18 cellular contexts compared by ENCODE assay signal in genomic region chrX:2676794-2677675, GRCh38. TPM values are rescaled to one million over a fixed set of nuclear protein-coding genes. Genes with fewer than 3 reads are reported as not detected.
DNase-seq lines count a peak whose midpoint lies in the region; ATAC-seq, FAIRE-seq and TF ChIP-seq lines count a peak whose summit lies in the region.
"Had no signal": no experiment of that assay in that cellular context is flagged by ENCODE, and none has a peak within 500 bp of the region (broad histone marks: within the 10 kb centered on the region; RNA-seq: fewer than 3 reads in every experiment).

No MANE protein-coding gene starts in this region.

- CTCF ChIA-PET in AG04450 (lab: Charles Lee), result no interaction called here
- CTCF ChIA-PET in naive thymus-derived CD4-positive, alpha-beta T cell (lab: Charles Lee), result no interaction called here

- H3K36me3 Mint-ChIP-seq in naive thymus-derived CD4-positive, alpha-beta T cell, result peaks cover 0 to 34% (median 6%) of the 10 kb centered on the region in 5 donors

- TF ChIP-seq CTCF in AG04450 (IDR thresholded peaks at IDR 0.05; ENCODE audit: low read depth, low read length), result no peak
- TF ChIP-seq CTCF in osteoblast (IDR thresholded peaks at IDR 0.05; ENCODE audit: extremely low read depth, low read depth, low read length), result no peak

- intact Hi-C loops in naive thymus-derived CD4-positive, alpha-beta T cell (cut with micrococcal nuclease), result no loop called here
- intact Hi-C loops in posterior vena cava (cut with DNase I), result no loop called here

- H4K20me1 ChIP-seq in osteoblast (ENCODE audit: insufficient read depth, low read length), result no peaks in the 10 kb centered on the region

- H3K27ac Mint-ChIP-seq in naive thymus-derived CD4-positive, alpha-beta T cell, result no peak overlapping the region
- H3K27ac Mint-ChIP-seq: activated naive CD4-positive, alpha-beta T cell treated with anti-CD3 and anti-CD28 coated beads, Interleukin-2, amount 50 U/mL, for 72 hours; endodermal cell had no signal

- peak; percentile 61 for FAIRE-seq in RCC 7860 (lab: Jason Lieb, UNC)

- H3K27me3 ChIP-seq in AG04450 (ENCODE audit: control insufficient read depth, insufficient read depth, low read length) (no peaks in the 10 kb centered on the region), osteoblast (ENCODE audit: insufficient read depth, low read length) (peaks cover 8% of the 10 kb centered on the region)
- no peaks in the 10 kb centered on the region for H3K27me3 ChIP-seq in naive thymus-derived CD4-positive, alpha-beta T cell (ENCODE audit: control insufficient read depth in 2 of 2, insufficient read depth in 2 of 2, low read length in 2 of 2)
- H3K27me3 ChIP-seq: MG63 had no signal

- peaks cover 31% of the 10 kb centered on the region for H3K4me1 ChIP-seq in osteoblast (ENCODE audit: insufficient read depth, low read length)
- H3K4me1 ChIP-seq in naive thymus-derived CD4-positive, alpha-beta T cell (ENCODE audit: control insufficient read depth in 2 of 2, insufficient read depth in 2 of 2, low read length in 2 of 2), result no peaks in the 10 kb centered on the region

- H3K9me3 ChIP-seq in AG04450 (ENCODE audit: control insufficient read depth, insufficient read depth, low read length) (peaks cover 4% of the 10 kb centered on the region; the same call in 1 of the 2 replicates), osteoblast (ENCODE audit: low read depth, low read length) (no peaks in the 10 kb centered on the region)
- H3K9me3 ChIP-seq in naive thymus-derived CD4-positive, alpha-beta T cell (ENCODE audit: control insufficient read depth in 2 of 3, low read length in 3 of 3), result no peaks in the 10 kb centered on the region

- no peak for ATAC-seq in naive thymus-derived CD4-positive, alpha-beta T cell
- ATAC-seq: activated CD4-positive, CD25-positive, alpha-beta regulatory T cell treated with anti-CD3 and anti-CD28 coated beads, Interleukin-2, amount 50 U/mL, for 24 hours; activated naive CD4-positive, alpha-beta T cell treated with anti-CD3 and anti-CD28 coated beads, Interleukin-2, amount 50 U/mL, for 72 hours had no signal

- peak overlapping the region; percentile 67 for H3K4me2 ChIP-seq in osteoblast (ENCODE audit: insufficient read depth, low read length)

- H3K4me3 ChIP-seq in AG04450 (ENCODE audit: low read depth, low read length) (peak overlapping the region; percentile 32; the same call in 1 of the 2 replicates), osteoblast (ENCODE audit: insufficient read depth, low read length) (peak overlapping the region; percentile 23)
- no peak overlapping the region for H3K4me3 ChIP-seq in naive thymus-derived CD4-positive, alpha-beta T cell (ENCODE audit: low read length)
- H3K4me3 ChIP-seq: MG63 had no signal

- H3K27ac ChIP-seq in AG04450 (ENCODE audit: low read depth, low read length) (peak overlapping the region; percentile 84), osteoblast (ENCODE audit: low read depth, low read length) (peak overlapping the region; percentile 40)
- H3K27ac ChIP-seq in naive thymus-derived CD4-positive, alpha-beta T cell (ENCODE audit: low read depth, low read length), result no peak overlapping the region

- no peaks in the 10 kb centered on the region for H3K79me2 ChIP-seq in osteoblast (ENCODE audit: insufficient read depth, low read length)

- H3K4me3 Mint-ChIP-seq in naive thymus-derived CD4-positive, alpha-beta T cell, result no peak overlapping the region
- H3K4me3 Mint-ChIP-seq: endodermal cell had no signal

- H2AFZ ChIP-seq in osteoblast (ENCODE audit: low read length), result no peak overlapping the region

- no peaks in the 10 kb centered on the region for H3K36me3 ChIP-seq in osteoblast (ENCODE audit: insufficient read depth, low read length)
- no peaks in the 10 kb centered on the region for H3K36me3 ChIP-seq in naive thymus-derived CD4-positive, alpha-beta T cell (ENCODE audit: control insufficient read depth in 2 of 3, insufficient read depth in 3 of 3, low read length in 3 of 3)
- H3K36me3 ChIP-seq: MG63 had no signal

- POLR2A ChIA-PET in AG04450 (lab: Yijun Ruan, JAX), result no interaction called here
- POLR2A ChIA-PET in naive thymus-derived CD4-positive, alpha-beta T cell (lab: Charles Lee), result no interaction called here

- peaks cover 0 to 5% (median 0%) of the 10 kb centered on the region in 7 donors for H3K4me1 Mint-ChIP-seq in naive thymus-derived CD4-positive, alpha-beta T cell
- H3K4me1 Mint-ChIP-seq: endodermal cell had no signal

- H3K9me3 Mint-ChIP-seq in naive thymus-derived CD4-positive, alpha-beta T cell, result peaks cover 0 to 4% (median 0%) of the 10 kb centered on the region in 11 donors

- H3K27me3 Mint-ChIP-seq in naive thymus-derived CD4-positive, alpha-beta T cell, result peaks cover 0 to 13% (median 0%) of the 10 kb centered on the region in 5 donors

- no peak for DNase-seq in AG04450 (ENCODE audit: low read depth, low spot score)
- DNase-seq in RCC 7860 (ENCODE audit: low spot score), result peak; percentile 18
- DNase-seq in fibroblast of gingiva (ENCODE audit: low read depth), result peak; percentile 29
- DNase-seq in osteoblast (ENCODE audit: insufficient read length, low spot score, missing footprints), result peak; percentile 68
- no peak for DNase-seq in NCI-H748 treated with DMSO at 0.1 percent for 48 hours (lab: John Stamatoyannopoulos, UW)
- DNase-seq in naive thymus-derived CD4-positive, alpha-beta T cell, result no peak
- DNase-seq in posterior vena cava (ENCODE audit: low spot score), result no peak
- DNase-seq in kidney glomerular epithelial cell (lab: John Stamatoyannopoulos, UW), result no peak
- DNase-seq: activated CD8-positive, alpha-beta memory T cell treated with anti-CD3 and anti-CD28 coated beads, Interleukin-2, amount 50 U/mL, for 48 hours; central memory CD4-positive, alpha-beta T cell; hippocampal formation; NCI-H2081; NCI-H526; T-helper 1 cell had no signal

RNA-seq across cellular contexts. Expression of gene CD99, which starts 14.1 kb away (rescaled TPM):
- polyA plus RNA-seq in AG04450 (2011; rRNA removed), result 355 and 369 TPM in 2 replicates
- polyA minus RNA-seq in AG04450 (2011; rRNA and poly(A)+ RNA removed), result 145 and 147 TPM in 2 replicates
- total RNA-seq in osteoblast (331 and 455 TPM in 2 replicates), posterior vena cava (100 to 1,000 TPM; 298 to 369 TPM)
- total RNA-seq in naive thymus-derived CD4-positive, alpha-beta T cell, result 100 to 1,000 TPM; 112 to 293 (median 181) TPM
- 100 to 1,000 TPM; 151 to 153 TPM for polyA plus RNA-seq in naive thymus-derived CD4-positive, alpha-beta T cell

Comparison
In these comparisons a context has a peak if more than half of its experiments do, and no peak if none do; other contexts are left out.
1. DNase-seq: peak in RCC 7860 (single experiment), fibroblast of gingiva (single experiment) and osteoblast (single experiment); none in AG04450 (single experiment), NCI-H748 treated with DMSO at 0.1 percent for 48 hours (single experiment), naive thymus-derived CD4-positive, alpha-beta T cell (0 of 9), posterior vena cava (single experiment) and kidney glomerular epithelial cell (single experiment).